In the genomic region with DNA sequence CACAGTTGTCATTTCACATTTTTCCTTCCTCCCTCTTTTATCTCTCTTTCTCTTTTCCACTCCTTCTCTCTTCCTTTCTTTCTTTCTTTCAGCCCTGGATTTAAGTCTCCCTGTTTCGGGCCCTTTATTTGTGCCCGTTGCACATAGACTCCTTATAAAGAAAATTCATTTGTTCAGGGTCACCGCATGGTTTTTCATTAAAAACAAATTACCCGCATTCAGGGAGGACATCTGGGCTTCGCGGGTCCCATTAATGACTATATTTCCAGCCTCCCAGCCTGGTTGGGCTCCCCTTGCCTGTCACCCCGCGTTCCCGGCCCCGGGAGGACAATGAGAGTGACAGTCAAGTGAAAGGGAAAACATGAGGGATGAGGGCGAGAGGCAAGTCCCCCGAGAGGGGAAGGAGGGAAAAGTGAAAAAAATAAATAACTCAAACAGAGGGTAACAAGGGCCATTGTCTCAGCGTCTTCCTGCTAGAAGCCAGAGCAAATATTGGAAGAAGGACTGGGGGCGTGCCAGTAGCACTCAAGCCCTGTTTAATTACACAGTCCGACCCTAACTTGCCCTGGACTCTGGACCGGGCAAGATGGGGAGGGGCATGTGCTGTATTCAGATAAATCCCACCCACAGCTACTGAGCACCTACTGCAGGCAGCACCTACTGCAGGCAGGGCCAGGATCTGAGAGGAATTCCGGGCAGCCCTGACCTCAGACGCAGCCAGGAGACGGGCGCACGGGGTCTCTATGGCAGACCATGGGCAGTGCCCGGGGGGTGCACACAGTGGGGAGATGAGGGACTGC, we compare ENCODE assay signal across 13 cellular contexts.
DNase-seq lines count a peak whose midpoint lies in the region; ATAC-seq and TF ChIP-seq lines count a peak whose summit lies in the region.
"Had no signal": no experiment of that assay in that cellular context is flagged by ENCODE, and none has a peak within 500 bp of the region (broad histone marks: within the 10 kb centered on the region; RNA-seq: fewer than 3 reads in every experiment).

No MANE protein-coding gene starts in this region.

- peaks cover 80% of the 10 kb centered on the region for H3K27me3 Mint-ChIP-seq in mesothelial cell of epicardium (ENCODE audit: low read depth)

- H3K4me3 ChIP-seq in lower lobe of right lung (no peak overlapping the region), aorta (ENCODE audit: low read length in 2 of 2) (no peak overlapping the region), heart right ventricle (no peak overlapping the region)
- H3K4me3 ChIP-seq: cardiac muscle cell, gastrocnemius medialis had no signal

- peak; percentile 69 for DNase-seq in NCI-H510A treated with DMSO at 0.1 percent for 48 hours (lab: John Stamatoyannopoulos, UW)
- no peak for DNase-seq in NCI-H510A (lab: John Stamatoyannopoulos, UW)
- DNase-seq in NCI-H748 (lab: John Stamatoyannopoulos, UW; ENCODE audit: unreplicated experiment) = peak; percentile 96
- DNase-seq in lower lobe of right lung = no peak
- DNase-seq in aorta = no peak
- no peak for DNase-seq in heart right ventricle
- DNase-seq in mesothelial cell of epicardium (ENCODE audit: low spot score in 2 of 2, unreplicated experiment in 2 of 2) = no peak
- DNase-seq in SW 1271 (lab: John Stamatoyannopoulos, UW) = no peak
- DNase-seq: activated naive CD4-positive, alpha-beta T cell treated with anti-CD3 and anti-CD28 coated beads, Interleukin-2, amount 10 ng/mL, durations not matched to agents 7 days and 5 days; gastrocnemius medialis; islet precursor cell had no signal

- peaks cover 4% of the 10 kb centered on the region for H3K27me3 ChIP-seq in lower lobe of right lung (ENCODE audit: low read depth)
- no peaks in the 10 kb centered on the region for H3K27me3 ChIP-seq in aorta (ENCODE audit: control insufficient read depth in 1 of 2, insufficient read depth in 2 of 2, low read length in 1 of 2)
- peaks cover 0 to 54% (median 29%) of the 10 kb centered on the region in 7 donors for H3K27me3 ChIP-seq in heart right ventricle

- H3K27ac Mint-ChIP-seq in mesothelial cell of epicardium = no peak overlapping the region
- H3K27ac Mint-ChIP-seq: activated naive CD4-positive, alpha-beta T cell treated with anti-CD3 and anti-CD28 coated beads, Interleukin-2, amount 10 ng/mL, durations not matched to agents 7 days and 5 days had no signal

- H3K4me3 Mint-ChIP-seq in mesothelial cell of epicardium = no peak overlapping the region
- H3K4me3 Mint-ChIP-seq: activated naive CD4-positive, alpha-beta T cell treated with anti-CD3 and anti-CD28 coated beads, Interleukin-2, amount 10 ng/mL, durations not matched to agents 7 days and 5 days had no signal

- no peaks in the 10 kb centered on the region for H3K36me3 ChIP-seq in lower lobe of right lung
- no peaks in the 10 kb centered on the region for H3K36me3 ChIP-seq in aorta (ENCODE audit: control insufficient read depth in 1 of 2, insufficient read depth in 2 of 2, low read length in 1 of 2)
- no peaks in the 10 kb centered on the region for H3K36me3 ChIP-seq in heart right ventricle
- H3K36me3 ChIP-seq: cardiac muscle cell, gastrocnemius medialis had no signal

- ATAC-seq in lower lobe of right lung (peak; percentile 45 to 63), aorta (ENCODE audit: low FRiP score) (peak; percentile 9), heart right ventricle (no peak)
- ATAC-seq: gastrocnemius medialis had no signal

- no peaks in the 10 kb centered on the region for H3K4me1 Mint-ChIP-seq in mesothelial cell of epicardium
- H3K4me1 Mint-ChIP-seq: activated naive CD4-positive, alpha-beta T cell treated with anti-CD3 and anti-CD28 coated beads, Interleukin-2, amount 10 ng/mL, durations not matched to agents 7 days and 5 days had no signal

- H3K27ac ChIP-seq in lower lobe of right lung = no peak overlapping the region
- H3K27ac ChIP-seq in aorta (ENCODE audit: low read depth in 1 of 2, low read length in 2 of 2) = no peak overlapping the region
- no peak overlapping the region for H3K27ac ChIP-seq in heart right ventricle
- H3K27ac ChIP-seq: cardiac muscle cell, gastrocnemius medialis, KMS-11 had no signal

- H3K9me3 ChIP-seq in lower lobe of right lung (no peaks in the 10 kb centered on the region), aorta (ENCODE audit: control insufficient read depth, low read length) (no peaks in the 10 kb centered on the region), heart right ventricle (no peaks in the 10 kb centered on the region)
- H3K9me3 ChIP-seq: gastrocnemius medialis had no signal

- TF ChIP-seq CTCF in lower lobe of right lung (IDR thresholded peaks at IDR 0.05) = no peak
- no peak for TF ChIP-seq CTCF in heart right ventricle (IDR thresholded peaks at IDR 0.05)
- no peak for TF ChIP-seq CTCF in mesothelial cell of epicardium (IDR thresholded peaks at IDR 0.05; ENCODE audit: unreplicated experiment)

- no peaks in the 10 kb centered on the region for H3K9me3 Mint-ChIP-seq in mesothelial cell of epicardium
- H3K9me3 Mint-ChIP-seq: activated naive CD4-positive, alpha-beta T cell treated with anti-CD3 and anti-CD28 coated beads, Interleukin-2, amount 10 ng/mL, durations not matched to agents 7 days and 5 days had no signal

- intact Hi-C loops in lower lobe of right lung (cut with DNase I) = no loop called here
- intact Hi-C loops in aorta (cut with DNase I) = loop anchor here in 1 of 2 donors (5.0 kb wide), 1 partner anchor 504 kb away; no protein-coding TSS in a partner anchor
- intact Hi-C loops in heart right ventricle (cut with DNase I) = no loop called here

- H3K36me3 Mint-ChIP-seq in mesothelial cell of epicardium = no peaks in the 10 kb centered on the region
- H3K36me3 Mint-ChIP-seq: activated naive CD4-positive, alpha-beta T cell treated with anti-CD3 and anti-CD28 coated beads, Interleukin-2, amount 10 ng/mL, durations not matched to agents 7 days and 5 days had no signal

- H3K4me1 ChIP-seq in lower lobe of right lung (no peaks in the 10 kb centered on the region), aorta (ENCODE audit: control insufficient read depth in 1 of 2, insufficient read depth in 2 of 2, low read length in 2 of 2) (no peaks in the 10 kb centered on the region), heart right ventricle (no peaks in the 10 kb centered on the region)
- H3K4me1 ChIP-seq: gastrocnemius medialis had no signal

- WGBS in aorta, 2 donors = 32 to 37% methylated on average over 22 of the region's 22 CpGs
- 61 to 73% methylated on average over 22 of the region's 22 CpGs for WGBS in heart right ventricle, 2 donors

Comparison
In these comparisons a context has a peak if more than half of its experiments do, and no peak if none do; other contexts are left out.
1. DNase-seq: peak in NCI-H510A treated with DMSO at 0.1 percent for 48 hours (single experiment) and NCI-H748 (single experiment); none in NCI-H510A (single experiment), lower lobe of right lung (single experiment), aorta (0 of 2), heart right ventricle (0 of 2), mesothelial cell of epicardium (0 of 2) and SW 1271 (0 of 2).
2. ATAC-seq: peak in lower lobe of right lung (2 of 2) and aorta (single experiment); none in heart right ventricle (0 of 8).